ENCODE assay signal across 8 cellular contexts in genomic region chr1:230084408-230085177, GRCh38. TPM values are rescaled to one million over a fixed set of nuclear protein-coding genes. Genes with fewer than 3 reads are reported as not detected.
DNase-seq lines count a peak whose midpoint lies in the region; ATAC-seq and FAIRE-seq lines count a peak whose summit lies in the region.

No MANE protein-coding gene starts in this region.

- H3K4me3 Mint-ChIP-seq in CD4-positive, CD25-positive, alpha-beta regulatory T cell: peak overlapping the region in 2 of 4 donors; percentile 14 to 29
- H3K4me3 Mint-ChIP-seq in activated CD4-positive, alpha-beta T cell treated with anti-CD3 and anti-CD28 coated beads, Interleukin-2, amount 10 ng/mL, durations not matched to agents 24 days and 14 days: peak overlapping the region; percentile 36

- H3K4me1 ChIP-seq in CD4-positive, CD25-positive, alpha-beta regulatory T cell (ENCODE audit: control insufficient read depth, insufficient read depth, low read length, poor library complexity, severe bottlenecking): peaks cover 6% of the 10 kb centered on the region

- peak in 1 of 3 donors; percentile 45 for DNase-seq in CD4-positive, CD25-positive, alpha-beta regulatory T cell
- DNase-seq in HTR-8/SVneo (ENCODE audit: insufficient read length, low spot score) (peak; percentile 92), epithelial cell of prostate (ENCODE audit: low read depth, low spot score) (peak; percentile 94), posterior vena cava (ENCODE audit: low spot score) (peak; percentile 90), NCI-H2227 (lab: John Stamatoyannopoulos, UW; ENCODE audit: unreplicated experiment) (no peak)
- DNase-seq in activated CD4-positive, alpha-beta T cell treated with anti-CD3 and anti-CD28 coated beads, Interleukin-2, amount 10 ng/mL, durations not matched to agents 24 days and 14 days: peak; percentile 76

- intact Hi-C loops in activated CD4-positive, alpha-beta T cell treated with anti-CD3 and anti-CD28 coated beads, Interleukin-2, amount 10 ng/mL, durations not matched to agents 24 days and 14 days (cut with micrococcal nuclease): loop anchor here (1.0 kb wide), 4 partner anchors 16 to 40 kb away; no protein-coding TSS in a partner anchor
- intact Hi-C loops in posterior vena cava (cut with DNase I): no loop called here

- no peak overlapping the region for H3K4me3 ChIP-seq in CD4-positive, CD25-positive, alpha-beta regulatory T cell (ENCODE audit: low read depth, low read length)

- no peak overlapping the region for H3K27ac ChIP-seq in CD4-positive, CD25-positive, alpha-beta regulatory T cell (ENCODE audit: insufficient read depth, low read length, poor library complexity, severe bottlenecking)
- H3K27ac ChIP-seq in epithelial cell of prostate: peak overlapping the region; percentile 97

- peak; percentile 43 to 53 for ATAC-seq in CD4-positive, CD25-positive, alpha-beta regulatory T cell (ENCODE audit: low read depth in 2 of 2)
- ATAC-seq in GM19455 (IDR thresholded peaks at IDR 0.05; ENCODE audit: unreplicated experiment) (no peak), GM19023 (IDR thresholded peaks at IDR 0.05; ENCODE audit: unreplicated experiment) (no peak)

- peaks cover 0 to 8% of the 10 kb centered on the region in 2 experiments for H3K9me3 ChIP-seq in CD4-positive, CD25-positive, alpha-beta regulatory T cell (ENCODE audit: control insufficient read depth in 2 of 2, low read length in 2 of 2)

- no peaks in the 10 kb centered on the region for H3K27me3 Mint-ChIP-seq in CD4-positive, CD25-positive, alpha-beta regulatory T cell
- no peaks in the 10 kb centered on the region for H3K27me3 Mint-ChIP-seq in activated CD4-positive, alpha-beta T cell treated with anti-CD3 and anti-CD28 coated beads, Interleukin-2, amount 10 ng/mL, durations not matched to agents 24 days and 14 days

- H3K27ac Mint-ChIP-seq in CD4-positive, CD25-positive, alpha-beta regulatory T cell: peak overlapping the region; percentile 75 to 77 (median 75)
- peak overlapping the region; percentile 76 for H3K27ac Mint-ChIP-seq in activated CD4-positive, alpha-beta T cell treated with anti-CD3 and anti-CD28 coated beads, Interleukin-2, amount 10 ng/mL, durations not matched to agents 24 days and 14 days

- peaks cover 8% of the 10 kb centered on the region for H3K36me3 Mint-ChIP-seq in CD4-positive, CD25-positive, alpha-beta regulatory T cell
- H3K36me3 Mint-ChIP-seq in activated CD4-positive, alpha-beta T cell treated with anti-CD3 and anti-CD28 coated beads, Interleukin-2, amount 10 ng/mL, durations not matched to agents 24 days and 14 days (ENCODE audit: low read depth): peaks cover 41% of the 10 kb centered on the region

- H3K4me1 Mint-ChIP-seq in CD4-positive, CD25-positive, alpha-beta regulatory T cell: peaks cover 28 to 64% (median 32%) of the 10 kb centered on the region in 4 donors
- H3K4me1 Mint-ChIP-seq in activated CD4-positive, alpha-beta T cell treated with anti-CD3 and anti-CD28 coated beads, Interleukin-2, amount 10 ng/mL, durations not matched to agents 24 days and 14 days: peaks cover 65% of the 10 kb centered on the region

- peaks cover 0 to 4% (median 0%) of the 10 kb centered on the region in 7 donors for H3K9me3 Mint-ChIP-seq in CD4-positive, CD25-positive, alpha-beta regulatory T cell
- H3K9me3 Mint-ChIP-seq in activated CD4-positive, alpha-beta T cell treated with anti-CD3 and anti-CD28 coated beads, Interleukin-2, amount 10 ng/mL, durations not matched to agents 24 days and 14 days: peaks cover 10% of the 10 kb centered on the region

- no peaks in the 10 kb centered on the region for H3K27me3 ChIP-seq in CD4-positive, CD25-positive, alpha-beta regulatory T cell (ENCODE audit: control insufficient read depth, insufficient read depth, low read length)

- FAIRE-seq in HTR-8/SVneo (lab: Jason Lieb, UNC): peak; percentile 93

- peaks cover under 1% of the 10 kb centered on the region for H3K36me3 ChIP-seq in CD4-positive, CD25-positive, alpha-beta regulatory T cell (ENCODE audit: control insufficient read depth, insufficient read depth, low read length)

RNA-seq across cellular contexts. Expression of gene GALNT2, which starts 17.6 kb away (rescaled TPM):
- 15.8 TPM for total RNA-seq in CD4-positive, CD25-positive, alpha-beta regulatory T cell
- polyA plus RNA-seq in CD4-positive, CD25-positive, alpha-beta regulatory T cell: 10 to 100 TPM; 10.9 to 13.4 (median 12.3) TPM
- 68.5 and 72.4 TPM in 2 replicates for total RNA-seq in activated CD4-positive, alpha-beta T cell treated with anti-CD3 and anti-CD28 coated beads, Interleukin-2, amount 10 ng/mL, durations not matched to agents 24 days and 14 days
- 10 to 100 TPM; 72.6 to 79.6 TPM for total RNA-seq in posterior vena cava

Comparison
In these comparisons a context has a peak if more than half of its experiments do, and no peak if none do; other contexts are left out.
1. ATAC-seq: peak in CD4-positive, CD25-positive, alpha-beta regulatory T cell (2 of 2); none in GM19455 (single experiment) and GM19023 (single experiment).